ENCODE assay signal across 8 cellular contexts in genomic region chr4:128782076-128782715, GRCh38. TPM values are rescaled to one million over a fixed set of nuclear protein-coding genes. Genes with fewer than 3 reads are reported as not detected.
DNase-seq lines count a peak whose midpoint lies in the region; ATAC-seq and TF ChIP-seq lines count a peak whose summit lies in the region.

No MANE protein-coding gene starts in this region.

- H4K20me1 ChIP-seq in osteoblast (ENCODE audit: insufficient read depth, low read length): no peaks in the 10 kb centered on the region

- no peak for TF ChIP-seq CTCF in AG10803 (conservative IDR thresholded peaks at IDR 0.05; ENCODE audit: low read length)
- no peak for TF ChIP-seq CTCF in osteoblast (IDR thresholded peaks at IDR 0.05; ENCODE audit: extremely low read depth, low read depth, low read length)

- no peaks in the 10 kb centered on the region for H3K9me3 ChIP-seq in osteoblast (ENCODE audit: low read depth, low read length)

- H2AFZ ChIP-seq in osteoblast (ENCODE audit: low read length): no peak overlapping the region

- peak; percentile 68 for ATAC-seq in GM18870 (IDR thresholded peaks at IDR 0.05; ENCODE audit: unreplicated experiment)
- ATAC-seq in GM21576 (IDR thresholded peaks at IDR 0.05; ENCODE audit: unreplicated experiment): no peak

- no peak overlapping the region for H3K4me2 ChIP-seq in osteoblast (ENCODE audit: insufficient read depth, low read length)

- no peaks in the 10 kb centered on the region for H3K36me3 ChIP-seq in osteoblast (ENCODE audit: insufficient read depth, low read length)

- no peak overlapping the region for H3K27ac ChIP-seq in osteoblast (ENCODE audit: low read depth, low read length)

- peaks cover under 1% of the 10 kb centered on the region for H3K4me1 ChIP-seq in osteoblast (ENCODE audit: insufficient read depth, low read length)

- H3K79me2 ChIP-seq in osteoblast (ENCODE audit: insufficient read depth, low read length): no peaks in the 10 kb centered on the region

- H3K4me3 ChIP-seq in AG10803 (ENCODE audit: low read length): no peak overlapping the region
- H3K4me3 ChIP-seq in osteoblast (ENCODE audit: insufficient read depth, low read length): no peak overlapping the region

- H3K27me3 ChIP-seq in osteoblast (ENCODE audit: insufficient read depth, low read length): no peaks in the 10 kb centered on the region

- DNase-seq in AG10803 (ENCODE audit: low read depth) (peak; percentile 72), T follicular helper cell (ENCODE audit: low read depth) (peak; percentile 59), cerebellum (ENCODE audit: low spot score) (peak; percentile 62), osteoblast (ENCODE audit: insufficient read length, low spot score, missing footprints) (peak; percentile 68), kidney glomerular epithelial cell (lab: John Stamatoyannopoulos, UW) (no peak), NCI-H2227 (lab: John Stamatoyannopoulos, UW; ENCODE audit: unreplicated experiment) (no peak)

RNA-seq across cellular contexts. Expression of gene JADE1, which starts 27.3 kb away (rescaled TPM):
- total RNA-seq in cerebellum: 33.5 TPM
- total RNA-seq in osteoblast: 25.3 and 26.4 TPM in 2 replicates

Comparison
In these comparisons a context has a peak if more than half of its experiments do, and no peak if none do; other contexts are left out.
1. DNase-seq: peak in AG10803 (single experiment), T follicular helper cell (single experiment), cerebellum (single experiment) and osteoblast (single experiment); none in kidney glomerular epithelial cell (single experiment) and NCI-H2227 (single experiment).